ENCODE assay signal across 19 cellular contexts in the genomic region with DNA sequence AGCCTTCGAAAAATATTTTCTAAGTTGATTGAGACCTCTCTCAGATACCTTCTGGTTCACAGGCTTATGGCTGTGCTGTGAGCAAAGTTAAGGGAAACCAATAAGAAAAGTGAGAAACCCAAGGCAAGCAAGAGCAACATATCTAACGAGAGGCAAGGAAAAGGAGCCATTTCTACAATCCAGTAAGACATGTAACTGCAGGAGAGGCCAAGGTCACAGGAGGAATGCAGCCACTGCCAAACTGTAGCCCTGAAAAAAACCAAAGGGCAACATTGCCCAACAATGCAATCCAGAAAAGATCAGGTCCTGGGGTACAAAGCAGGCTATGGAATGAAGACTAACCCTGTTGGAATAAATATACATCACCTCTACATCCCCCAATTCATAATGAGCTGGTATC. TPM values are rescaled to one million over a fixed set of nuclear protein-coding genes. Genes with fewer than 3 reads are reported as not detected.
DNase-seq lines count a peak whose midpoint lies in the region; ATAC-seq and TF ChIP-seq lines count a peak whose summit lies in the region.
"Had no signal": no experiment of that assay in that cellular context is flagged by ENCODE, and none has a peak within 500 bp of the region (broad histone marks: within the 10 kb centered on the region; RNA-seq: fewer than 3 reads in every experiment).

No MANE protein-coding gene starts in this region.

- H3K4me3 ChIP-seq in HEK293 (ENCODE audit: low read depth, low read length) (no peak overlapping the region), liver (ENCODE audit: low read depth in 1 of 3, low read length in 3 of 3) (no peak overlapping the region)
- H3K4me3 ChIP-seq: BLaER1 treated with 17β-estradiol and CSF1 and Interleukin-3, amounts not matched to agents 10 nM and 100 nM had no signal

- H3K36me3 Mint-ChIP-seq in memory B cell = peaks cover 15% of the 10 kb centered on the region
- no peaks in the 10 kb centered on the region for H3K36me3 Mint-ChIP-seq in activated CD8-positive, alpha-beta T cell treated with anti-CD3 and anti-CD28 coated beads, Interleukin-2, amount 10 ng/mL, durations not matched to agents 7 days and 5 days (ENCODE audit: low read depth)

- H3K36me3 ChIP-seq in HEK293 (ENCODE audit: control insufficient read depth in 2 of 2, insufficient read depth in 1 of 2, low read length in 2 of 2) (0 out of 3 replicates have a peak, but pooled peaks cover 0 to 5% of the 10 kb centered on the region in 2 experiments), liver (ENCODE audit: control insufficient read depth in 4 of 4, insufficient read depth in 3 of 4, low read depth in 1 of 4, low read length in 3 of 4) (no peaks in the 10 kb centered on the region)
- H3K36me3 ChIP-seq: BLaER1 treated with 17β-estradiol and CSF1 and Interleukin-3, amounts not matched to agents 10 nM and 100 nM had no signal

- CTCF ChIA-PET in HEK293 (lab: Yijun Ruan, JAX) = interaction anchor here (0.9 to 6.6 kb wide), 2 partner anchors 16 to 101 kb away, joined by 3 to 108 read pairs; no protein-coding TSS in a partner anchor
- CTCF ChIA-PET in activated CD8-positive, alpha-beta T cell treated with anti-CD3 and anti-CD28 coated beads, Interleukin-2, amount 10 ng/mL, durations not matched to agents 7 days and 5 days (lab: Charles Lee) = no interaction called here

- DNase-seq in left lobe of liver (ENCODE audit: low spot score) = no peak
- DNase-seq in memory B cell (ENCODE audit: low spot score in 2 of 2) = no peak
- DNase-seq in RPMI8226 = no peak
- no peak for DNase-seq in mesenteric fat pad (ENCODE audit: low spot score)
- no peak for DNase-seq in activated CD8-positive, alpha-beta T cell treated with anti-CD3 and anti-CD28 coated beads, Interleukin-2, amount 10 ng/mL, durations not matched to agents 7 days and 5 days
- DNase-seq: 8988T; AML-193; Caco-2; Calu3; CD4-positive, alpha-beta T cell; CD8-positive, alpha-beta T cell; DMS79 treated with DMSO at 0.1 percent for 48 hours; GF-D8 had no signal

- peaks cover 16% of the 10 kb centered on the region for H3K9me3 ChIP-seq in HEK293 (ENCODE audit: control insufficient read depth, insufficient read depth, low read depth, low read length)
- H3K9me3 ChIP-seq in liver (ENCODE audit: control insufficient read depth in 4 of 4, low read length in 3 of 4) = no peaks in the 10 kb centered on the region

- no peaks in the 10 kb centered on the region for H3K27me3 ChIP-seq in liver (ENCODE audit: control insufficient read depth in 4 of 4, insufficient read depth in 4 of 4, low read length in 3 of 4)
- H3K27me3 ChIP-seq: BLaER1 treated with 17β-estradiol and CSF1 and Interleukin-3, amounts not matched to agents 10 nM and 100 nM had no signal

- TF ChIP-seq RAD21 in liver (IDR thresholded peaks at IDR 0.05) = no peak

- H3K9me3 Mint-ChIP-seq in memory B cell = peaks cover 15% of the 10 kb centered on the region
- H3K9me3 Mint-ChIP-seq in activated CD8-positive, alpha-beta T cell treated with anti-CD3 and anti-CD28 coated beads, Interleukin-2, amount 10 ng/mL, durations not matched to agents 7 days and 5 days (ENCODE audit: insufficient read depth) = no peaks in the 10 kb centered on the region
- H3K9me3 Mint-ChIP-seq: CD4-positive, alpha-beta T cell had no signal

- 61% methylated on average over 2 of the region's 2 CpGs for WGBS in liver

- H3K4me3 Mint-ChIP-seq in memory B cell = no peak overlapping the region
- H3K4me3 Mint-ChIP-seq in activated CD8-positive, alpha-beta T cell treated with anti-CD3 and anti-CD28 coated beads, Interleukin-2, amount 10 ng/mL, durations not matched to agents 7 days and 5 days = no peak overlapping the region
- H3K4me3 Mint-ChIP-seq: B cell; CD4-positive, alpha-beta T cell; CD8-positive, alpha-beta T cell had no signal

- POLR2A ChIA-PET in HEK293 (lab: Yijun Ruan, JAX) = interaction anchor here (0.7 kb wide), 1 partner anchor 1974 kb away, joined by 3 read pairs; no protein-coding TSS in a partner anchor
- POLR2A ChIA-PET in activated CD8-positive, alpha-beta T cell treated with anti-CD3 and anti-CD28 coated beads, Interleukin-2, amount 10 ng/mL, durations not matched to agents 7 days and 5 days (lab: Charles Lee) = no interaction called here

- H3K27ac ChIP-seq in HEK293 (ENCODE audit: extremely low read depth, low read depth, low read length) (no peak overlapping the region), liver (ENCODE audit: low read depth in 1 of 2, low read length in 2 of 2) (peak overlapping the region in 1 of 2 donors; percentile 18)
- H3K27ac ChIP-seq: BLaER1 treated with 17β-estradiol and CSF1 and Interleukin-3, amounts not matched to agents 10 nM and 100 nM had no signal

- peaks cover 6% of the 10 kb centered on the region for H3K27me3 Mint-ChIP-seq in memory B cell
- no peaks in the 10 kb centered on the region for H3K27me3 Mint-ChIP-seq in activated CD8-positive, alpha-beta T cell treated with anti-CD3 and anti-CD28 coated beads, Interleukin-2, amount 10 ng/mL, durations not matched to agents 7 days and 5 days (ENCODE audit: low read depth)

- no peak overlapping the region for H3K9ac ChIP-seq in liver (ENCODE audit: low read depth in 1 of 2, low read length in 2 of 2)
- H3K9ac ChIP-seq: BLaER1 treated with 17β-estradiol and CSF1 and Interleukin-3, amounts not matched to agents 10 nM and 100 nM had no signal

- peaks cover 5% of the 10 kb centered on the region for H3K4me1 Mint-ChIP-seq in memory B cell
- no peaks in the 10 kb centered on the region for H3K4me1 Mint-ChIP-seq in activated CD8-positive, alpha-beta T cell treated with anti-CD3 and anti-CD28 coated beads, Interleukin-2, amount 10 ng/mL, durations not matched to agents 7 days and 5 days (ENCODE audit: low read depth)

- H3K4me1 ChIP-seq in HEK293 (ENCODE audit: control insufficient read depth, insufficient read depth, low read length) (peaks cover 7% of the 10 kb centered on the region; the same call in 1 of the 2 replicates), liver (ENCODE audit: control insufficient read depth in 4 of 4, insufficient read depth in 4 of 4, low read length in 3 of 4) (peaks cover 9 to 21% (median 16%) of the 10 kb centered on the region in 4 donors)
- H3K4me1 ChIP-seq: Caco-2 had no signal

- TF ChIP-seq CTCF in HEK293 (tag by site-specific recombination; IDR thresholded peaks at IDR 0.05) = no peak
- TF ChIP-seq CTCF in liver (IDR thresholded peaks at IDR 0.05; ENCODE audit: low read depth, low read length, missing input control) = no peak

- peak overlapping the region; percentile 68 for H3K27ac Mint-ChIP-seq in memory B cell
- no peak overlapping the region for H3K27ac Mint-ChIP-seq in activated CD8-positive, alpha-beta T cell treated with anti-CD3 and anti-CD28 coated beads, Interleukin-2, amount 10 ng/mL, durations not matched to agents 7 days and 5 days
- H3K27ac Mint-ChIP-seq: B cell; CD4-positive, alpha-beta T cell; CD8-positive, alpha-beta T cell had no signal

- ATAC-seq in left lobe of liver = peak; percentile 73
- ATAC-seq in memory B cell (ENCODE audit: low read depth) = no peak
- ATAC-seq in GM21737 (IDR thresholded peaks at IDR 0.05; ENCODE audit: unreplicated experiment) = no peak
- no peak for ATAC-seq in activated CD8-positive, alpha-beta T cell treated with anti-CD3 and anti-CD28 coated beads, Interleukin-2, amount 10 ng/mL, durations not matched to agents 7 days and 5 days
- ATAC-seq: CD8-positive, alpha-beta T cell had no signal

TF ChIP-seq in HEK293, 187 proteins besides CTCF, POLR2A, EP300 and RAD21:
- TF ChIP-seq ZNF654 (tag by site-specific recombination; IDR thresholded peaks at IDR 0.05; ENCODE audit: low read depth) = no peak
- peak; percentile 91 for TF ChIP-seq ZNF677 (tag by site-specific recombination; IDR thresholded peaks at IDR 0.05)
- TF ChIP-seq ZFP37 (tag by site-specific recombination; IDR thresholded peaks at IDR 0.05) = no peak

TF ChIP-seq in liver, 16 proteins besides CTCF, POLR2A, EP300 and RAD21:
- TF ChIP-seq YY1 (IDR thresholded peaks at IDR 0.05) (peak; percentile 48), TAF1 (conservative IDR thresholded peaks at IDR 0.05) (no peak), HNF4G (IDR thresholded peaks at IDR 0.05) (peak; percentile 22), HNF4A (conservative IDR thresholded peaks at IDR 0.05) (peak; percentile 73 to 77), RXRA (IDR thresholded peaks at IDR 0.05) (peak; percentile 59)

RNA-seq across cellular contexts. Expression of a gene that starts 21.3 kb away (rescaled TPM):
- total RNA-seq in left lobe of liver (1.1 TPM), liver (under 1 TPM; 0.09 to 0.50 TPM), mesenteric fat pad (0.77 TPM)
- under 1 TPM in 1 of 2 donors, not detected in 1; 0.25 TPM for polyA plus RNA-seq in liver
- under 1 TPM; 0.21 to 0.42 TPM for total RNA-seq in activated CD8-positive, alpha-beta T cell treated with anti-CD3 and anti-CD28 coated beads, Interleukin-2, amount 10 ng/mL, durations not matched to agents 7 days and 5 days
- polyA plus RNA-seq: BJ had no signal

RNA-seq across cellular contexts. Expression of a gene that starts 21.8 kb away (rescaled TPM):
- total RNA-seq in left lobe of liver (13.9 TPM), liver (10 to 100 TPM; 11.4 to 18.6 TPM), mesenteric fat pad (16.0 TPM)
- polyA plus RNA-seq in liver = 10 to 100 TPM in 1 of 2 donors, 1 to 10 TPM in 1; 5.8 to 15.9 TPM
- total RNA-seq in activated CD8-positive, alpha-beta T cell treated with anti-CD3 and anti-CD28 coated beads, Interleukin-2, amount 10 ng/mL, durations not matched to agents 7 days and 5 days = 10 to 100 TPM; 18.3 to 19.1 TPM
